ENCODE assay signal across 8 cellular contexts in genomic region chr12:52949413-52950331, GRCh38. TPM values are rescaled to one million over a fixed set of nuclear protein-coding genes. Genes with fewer than 3 reads are reported as not detected.
A peak's percentile ranks its signal among the peaks of the same experiment; 100 is the strongest.
DNase-seq lines count a peak whose midpoint lies in the region; ATAC-seq and TF ChIP-seq lines count a peak whose summit lies in the region.

No MANE protein-coding gene starts in this region.

- peak overlapping the region; percentile 99 for H3K27ac Mint-ChIP-seq in Caco-2 (ENCODE audit: unreplicated experiment)

- WGBS in heart left ventricle, 4 donors = 40 to 51% (median 44%) methylated on average over 13 of the region's 13 CpGs

- H3K27ac ChIP-seq in heart left ventricle = peak overlapping the region in 3 of 12 donors; percentile 24 to 32 (median 28)
- H3K27ac ChIP-seq in rectal smooth muscle tissue (ENCODE audit: low read depth, low read length) = no peak overlapping the region

- DNase-seq in Caco-2 (peak; percentile 77 to 83), M059J (ENCODE audit: low read depth) (peak; percentile 98), heart left ventricle (no peak), SKM-1 treated with dmso at 0.1 percent for 144 hours (lab: John Stamatoyannopoulos, UW; ENCODE audit: unreplicated experiment) (no peak)

- H3K36me3 ChIP-seq in Caco-2 (ENCODE audit: control insufficient read depth, insufficient read depth, low read length) (peaks cover 17% of the 10 kb centered on the region), heart left ventricle (no peaks in the 10 kb centered on the region), rectal smooth muscle tissue (ENCODE audit: control insufficient read depth, insufficient read depth, low read length) (no peaks in the 10 kb centered on the region)

- CTCF ChIA-PET in Caco-2 (lab: Charles Lee) = interaction anchor here (0.7 to 1.2 kb wide), 2 partner anchors 20 to 45 kb away, joined by 3 to 8 read pairs; partner anchors contain the start of gene KRT8

- H3K27me3 ChIP-seq in Caco-2 (replicated peaks; ENCODE audit: control insufficient read depth, insufficient read depth, low read length) (no peaks in the 10 kb centered on the region), heart left ventricle (peaks cover 0 to 18% (median 6%) of the 10 kb centered on the region in 9 donors), rectal smooth muscle tissue (ENCODE audit: control insufficient read depth, insufficient read depth, low read length) (no peaks in the 10 kb centered on the region)

- H3K9me3 ChIP-seq in Caco-2 = no peaks in the 10 kb centered on the region
- H3K9me3 ChIP-seq in heart left ventricle = no peaks in the 10 kb centered on the region

- peaks cover 86% of the 10 kb centered on the region for H3K36me3 Mint-ChIP-seq in Caco-2 (ENCODE audit: insufficient read depth, unreplicated experiment)

- no peaks in the 10 kb centered on the region for H3K27me3 Mint-ChIP-seq in Caco-2 (ENCODE audit: insufficient read depth, unreplicated experiment)

- H3K9ac ChIP-seq in rectal smooth muscle tissue (ENCODE audit: low read length) = peak overlapping the region; percentile 12

- BruUV-seq in Caco-2 (replicated peaks; lab: Mats Ljungman, UMichigan) = TSS peak; percentile 62

- intact Hi-C loops in Caco-2 (cut with micrococcal nuclease; ENCODE audit: unreplicated experiment) = loop anchor here (1.0 kb wide), 1 partner anchor 44 kb away; the partner anchor contains the start of gene KRT8
- intact Hi-C loops in heart left ventricle (cut with DNase I) = no loop called here

- TF ChIP-seq POLR2A in heart left ventricle (IDR thresholded peaks at IDR 0.05) = peak in 1 of 2 donors; percentile 12

- TF ChIP-seq CTCF in Caco-2 (IDR thresholded peaks at IDR 0.05; ENCODE audit: insufficient read depth in 1 of 2, low read depth in 1 of 2, low read length in 1 of 2, severe bottlenecking in 1 of 2, unreplicated experiment in 1 of 2) (no peak), WI38 (IDR thresholded peaks at IDR 0.05; ENCODE audit: low read depth, low read length) (no peak), heart left ventricle (IDR thresholded peaks at IDR 0.05) (no peak)

- H3K4me3 Mint-ChIP-seq in Caco-2 (ENCODE audit: unreplicated experiment) = peak overlapping the region; percentile 89

- H3K4me1 Mint-ChIP-seq in Caco-2 (ENCODE audit: low read depth, unreplicated experiment) = peaks cover 29% of the 10 kb centered on the region

- POLR2A ChIA-PET in Caco-2 (lab: Charles Lee) = interaction anchor here (0.5 to 12.2 kb wide), 12 partner anchors 17 to 65 kb away, joined by 3 to 457 read pairs (median 5); partner anchors contain the start of genes EIF4B and KRT8

- no peaks in the 10 kb centered on the region for H3K9me3 Mint-ChIP-seq in Caco-2 (ENCODE audit: unreplicated experiment)

- H3K4me1 ChIP-seq in Caco-2 (peaks cover 50% of the 10 kb centered on the region), heart left ventricle (peaks cover 0 to 19% (median 2%) of the 10 kb centered on the region in 12 donors), rectal smooth muscle tissue (ENCODE audit: control insufficient read depth, insufficient read depth, low read length) (no peaks in the 10 kb centered on the region)

- H3K4me3 ChIP-seq in Caco-2 (ENCODE audit: low read depth, low read length) = peak overlapping the region; percentile 72
- peak overlapping the region; percentile 69 for H3K4me3 ChIP-seq in WI38 (ENCODE audit: low read depth, low read length)
- peak overlapping the region; percentile 23 to 57 (median 52) for H3K4me3 ChIP-seq in heart left ventricle
- peak overlapping the region; percentile 72 for H3K4me3 ChIP-seq in rectal smooth muscle tissue (ENCODE audit: low read length)

- peak in 3 of 4 donors; percentile 51 to 77 (median 64) for ATAC-seq in heart left ventricle
- no peak for ATAC-seq in GM18519 (IDR thresholded peaks at IDR 0.05; ENCODE audit: low FRiP score, unreplicated experiment)
- ATAC-seq in GM21423 (IDR thresholded peaks at IDR 0.05; ENCODE audit: unreplicated experiment) = no peak

RNA-seq across cellular contexts. Expression of gene KRT18, which starts 0.8 kb away (rescaled TPM):
- total RNA-seq in Caco-2 (2022) = 2,564 and 2,674 TPM in 2 replicates
- 643 and 924 TPM in 2 replicates for total RNA-seq in M059J (2014; rRNA removed; shearing (Covaris generic))
- 10 to 100 TPM in 3 of 9 donors, 1 to 10 TPM in 6; 3.4 to 88.2 (median 6.9) TPM for total RNA-seq in heart left ventricle
- 1 to 10 TPM; 6.1 to 8.7 TPM for polyA plus RNA-seq in heart left ventricle

RNA-seq across cellular contexts. Expression of gene KRT8, which starts 44.8 kb away (rescaled TPM):
- total RNA-seq in Caco-2 (2022) (3,707 and 3,725 TPM in 2 replicates), heart left ventricle (100 to 1,000 TPM in 6 of 9 donors, 10 to 100 TPM in 3; 79.9 to 210 (median 110) TPM)
- total RNA-seq in M059J (2014; rRNA removed; shearing (Covaris generic)) = 38.8 and 54.8 TPM in 2 replicates
- 100 to 1,000 TPM; 139 to 227 TPM for polyA plus RNA-seq in heart left ventricle

RNA-seq across cellular contexts. Expression of gene EIF4B, which starts 56.6 kb away (rescaled TPM):
- total RNA-seq in Caco-2 (2022) (445 and 452 TPM in 2 replicates), heart left ventricle (100 to 1,000 TPM; 307 to 481 (median 348) TPM)
- 248 and 279 TPM in 2 replicates for total RNA-seq in M059J (2014; rRNA removed; shearing (Covaris generic))
- 100 to 1,000 TPM in 1 of 2 donors, 10 to 100 TPM in 1; 52.0 to 172 TPM for polyA plus RNA-seq in heart left ventricle

Comparison
In these comparisons a context has a peak if more than half of its experiments do, and no peak if none do; other contexts are left out.
1. DNase-seq: peak in Caco-2 (2 of 2) and M059J (single experiment); none in heart left ventricle (0 of 5) and SKM-1 treated with dmso at 0.1 percent for 144 hours (single experiment).
2. ATAC-seq: peak in heart left ventricle (3 of 4); none in GM18519 (single experiment) and GM21423 (single experiment).
3. RNA of gene KRT8, which starts 44.8 kb away (total RNA-seq): 3,707 to 3,725 TPM in Caco-2; 79.9 to 210 TPM in heart left ventricle and 38.8 to 54.8 TPM in M059J; every median in the first group is over 10 times any median in the second.
4. Peak in every context shown above with its lines, with median percentiles within 50 percentile points of each other: H3K4me3 ChIP-seq.